In the genomic region with DNA sequence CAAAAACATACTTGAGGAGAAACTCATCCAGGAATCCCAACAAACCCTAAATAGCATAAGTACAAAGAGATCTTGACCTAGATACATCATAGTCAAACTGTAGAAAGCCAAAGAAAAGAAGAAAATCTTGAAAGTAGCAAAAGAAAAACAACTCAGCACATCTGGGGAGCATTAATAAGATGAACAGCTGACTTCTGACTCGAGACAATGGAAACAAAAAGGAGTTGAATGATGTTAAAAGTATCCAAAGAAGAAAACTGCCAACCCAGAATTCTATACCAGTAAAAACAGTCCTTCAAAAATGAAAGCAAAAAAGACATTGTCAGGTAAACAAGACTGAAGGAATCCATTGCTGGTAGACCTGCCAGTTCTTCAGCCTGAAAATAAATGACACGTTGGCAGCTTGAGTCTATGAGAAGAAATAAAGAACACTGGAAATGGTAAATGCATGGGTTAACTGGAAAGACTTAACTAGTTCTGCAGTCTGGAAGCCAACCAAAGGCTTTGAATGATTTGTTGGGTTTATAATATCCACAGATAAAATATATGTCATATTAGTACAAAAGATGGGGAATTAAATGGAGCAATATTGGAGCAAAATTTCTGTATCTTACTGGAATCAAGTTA, we compare ENCODE assay signal across 12 cellular contexts. TPM values are rescaled to one million over a fixed set of nuclear protein-coding genes. Genes with fewer than 3 reads are reported as not detected.
DNase-seq lines count a peak whose midpoint lies in the region; ATAC-seq and TF ChIP-seq lines count a peak whose summit lies in the region.
"Had no signal": no experiment of that assay in that cellular context is flagged by ENCODE, and none has a peak within 500 bp of the region (broad histone marks: within the 10 kb centered on the region; RNA-seq: fewer than 3 reads in every experiment).

No MANE protein-coding gene starts in this region.

- no peaks in the 10 kb centered on the region for H4K20me1 ChIP-seq in OCI-LY7 (ENCODE audit: insufficient read depth, low read length)

- no peak overlapping the region for H3K4me2 ChIP-seq in OCI-LY7 (ENCODE audit: low read length)

- WGBS in endodermal cell (ENCODE audit: insufficient coverage in 1 of 2, insufficient read length in 1 of 2), 2 experiments: 93 to 100% methylated on average over 1 to 2 of the region's 2 CpGs

- POLR2A ChIA-PET in A673 (lab: Charles Lee; ENCODE audit: low non-redundant PET): no interaction called here
- POLR2A ChIA-PET in CD4-positive, alpha-beta memory T cell (lab: Charles Lee; ENCODE audit: partially characterized antibody): interaction anchor here (0.9 to 2.0 kb wide), 2 partner anchors 9 to 12 kb away, joined by 3 to 10 read pairs; no protein-coding TSS in a partner anchor
- POLR2A ChIA-PET in OCI-LY7 (lab: Charles Lee): interaction anchor here (0.7 kb wide), 1 partner anchor 471 kb away, joined by 6 read pairs; no protein-coding TSS in a partner anchor

- intact Hi-C loops in A673 (cut with micrococcal nuclease; ENCODE audit: unreplicated experiment) (no loop called here), OCI-LY7 (cut with micrococcal nuclease; ENCODE audit: unreplicated experiment) (no loop called here)
- intact Hi-C loops in CD4-positive, alpha-beta memory T cell (cut with micrococcal nuclease): no loop called here

- H3K27ac Mint-ChIP-seq in CD4-positive, alpha-beta memory T cell: peak overlapping the region in 6 of 7 donors; percentile 53 to 86 (median 78)
- no peak overlapping the region for H3K27ac Mint-ChIP-seq in endodermal cell
- H3K27ac Mint-ChIP-seq: mesothelial cell of epicardium had no signal

- no peak for TF ChIP-seq CTCF in A673 (conservative IDR thresholded peaks at IDR 0.05; ENCODE audit: low read depth, low read length)
- TF ChIP-seq CTCF in OCI-LY7 (conservative IDR thresholded peaks at IDR 0.05; ENCODE audit: low read length): no peak
- TF ChIP-seq CTCF in endodermal cell (conservative IDR thresholded peaks at IDR 0.05): no peak
- no peak for TF ChIP-seq CTCF in BE2C (IDR thresholded peaks at IDR 0.05; ENCODE audit: low read depth, low read length)

- DNase-seq in A673 (ENCODE audit: low spot score) (peak; percentile 38), OCI-LY7 (ENCODE audit: low spot score) (peak; percentile 48), endodermal cell (no peak), BE2C (no peak)
- peak in 2 of 5 donors; percentile 29 to 34 for DNase-seq in CD4-positive, alpha-beta memory T cell
- DNase-seq in activated CD4-positive, alpha-beta T cell treated with anti-CD3 and anti-CD28 coated beads, Interleukin-2, amount 50 U/mL, for 4 hours: no peak
- DNase-seq: aorta, COR-L47, NCI-H524, ovary had no signal

- H3K9me2 ChIP-seq in OCI-LY7 (ENCODE audit: insufficient read depth, low read length): no peaks in the 10 kb centered on the region

- H3K4me1 ChIP-seq in A673 (ENCODE audit: insufficient read depth, low read length, poor library complexity, severe bottlenecking) (peaks cover 10% of the 10 kb centered on the region), OCI-LY7 (ENCODE audit: insufficient read depth, low read length, poor library complexity, severe bottlenecking) (peaks cover 13% of the 10 kb centered on the region), endodermal cell (ENCODE audit: control insufficient read depth, insufficient read depth, low read length) (peaks cover 8% of the 10 kb centered on the region), BE2C (peaks cover 5% of the 10 kb centered on the region; the same call in 1 of the 2 replicates)
- H3K4me1 ChIP-seq in CD4-positive, alpha-beta memory T cell (ENCODE audit: insufficient read depth, low read length): peaks cover 45% of the 10 kb centered on the region

- H3K4me3 Mint-ChIP-seq in CD4-positive, alpha-beta memory T cell: peak overlapping the region in 2 of 8 donors; percentile 6 to 46
- H3K4me3 Mint-ChIP-seq in endodermal cell: no peak overlapping the region
- H3K4me3 Mint-ChIP-seq: mesothelial cell of epicardium had no signal

- H3K9ac ChIP-seq in endodermal cell (ENCODE audit: extremely low read depth, low read length, poor library complexity, severe bottlenecking): no peak overlapping the region

- no peak overlapping the region for H2AFZ ChIP-seq in OCI-LY7 (ENCODE audit: low read length)

- ATAC-seq in HG03025 (IDR thresholded peaks at IDR 0.05; ENCODE audit: low FRiP score, unreplicated experiment): no peak

- no peak overlapping the region for H3K4me3 ChIP-seq in A673 (ENCODE audit: low read depth, low read length, poor library complexity, severe bottlenecking)
- H3K4me3 ChIP-seq in CD4-positive, alpha-beta memory T cell (ENCODE audit: low read length in 2 of 2): no peak overlapping the region
- H3K4me3 ChIP-seq in OCI-LY7 (ENCODE audit: low read depth, low read length, poor library complexity, severe bottlenecking): no peak overlapping the region
- peak overlapping the region; percentile 64 for H3K4me3 ChIP-seq in endodermal cell (ENCODE audit: low read length)
- no peak overlapping the region for H3K4me3 ChIP-seq in BE2C (ENCODE audit: low read depth, low read length)
- H3K4me3 ChIP-seq: ovary had no signal

- H3K27me3 ChIP-seq in A673 (replicated peaks; ENCODE audit: insufficient read depth, low read depth, low read length, poor library complexity) (no peaks in the 10 kb centered on the region), endodermal cell (ENCODE audit: control insufficient read depth, insufficient read depth, low read length, poor library complexity, severe bottlenecking) (no peaks in the 10 kb centered on the region), BE2C (no peaks in the 10 kb centered on the region)
- no peaks in the 10 kb centered on the region for H3K27me3 ChIP-seq in CD4-positive, alpha-beta memory T cell (ENCODE audit: insufficient read depth, low read length)
- H3K27me3 ChIP-seq: ovary had no signal

- peaks cover 36% of the 10 kb centered on the region for H3K36me3 ChIP-seq in A673 (ENCODE audit: insufficient read depth, low read length, poor library complexity, severe bottlenecking)
- H3K36me3 ChIP-seq in CD4-positive, alpha-beta memory T cell (ENCODE audit: insufficient read depth, low read length): peaks cover 40% of the 10 kb centered on the region
- H3K36me3 ChIP-seq in OCI-LY7 (ENCODE audit: insufficient read depth, low read length): peaks cover 90% of the 10 kb centered on the region
- H3K36me3 ChIP-seq in endodermal cell (ENCODE audit: control insufficient read depth, insufficient read depth, low read length): peaks cover 71% of the 10 kb centered on the region
- H3K36me3 ChIP-seq in BE2C: peaks cover 53% of the 10 kb centered on the region
- H3K36me3 ChIP-seq: ovary had no signal

- peaks cover 0 to 18% (median 13%) of the 10 kb centered on the region in 8 donors for H3K9me3 Mint-ChIP-seq in CD4-positive, alpha-beta memory T cell
- H3K9me3 Mint-ChIP-seq in endodermal cell: peaks cover 48% of the 10 kb centered on the region

- peaks cover 38% of the 10 kb centered on the region for H3K79me2 ChIP-seq in OCI-LY7 (ENCODE audit: insufficient read depth, low read depth, low read length)

- peaks cover 38 to 74% (median 59%) of the 10 kb centered on the region in 4 donors for H3K4me1 Mint-ChIP-seq in CD4-positive, alpha-beta memory T cell
- H3K4me1 Mint-ChIP-seq in endodermal cell: peaks cover 11% of the 10 kb centered on the region

- H3K27ac ChIP-seq in A673 (ENCODE audit: low read depth, low read length, poor library complexity, severe bottlenecking): no peak overlapping the region
- no peak overlapping the region for H3K27ac ChIP-seq in CD4-positive, alpha-beta memory T cell (ENCODE audit: low read depth, low read length)
- no peak overlapping the region for H3K27ac ChIP-seq in OCI-LY7 (ENCODE audit: low read depth, low read length, poor library complexity, severe bottlenecking)
- H3K27ac ChIP-seq in endodermal cell (ENCODE audit: low read depth, low read length): no peak overlapping the region
- H3K27ac ChIP-seq: ovary had no signal

- peaks cover 42 to 54% of the 10 kb centered on the region in 2 donors for H3K36me3 Mint-ChIP-seq in CD4-positive, alpha-beta memory T cell
- H3K36me3 Mint-ChIP-seq in endodermal cell (ENCODE audit: low read depth): peaks cover 68% of the 10 kb centered on the region

- BruUV-seq in A673 (replicated peaks; lab: Mats Ljungman, UMichigan): TSS peak; percentile 26
- BruUV-seq in OCI-LY7 (replicated peaks; lab: Mats Ljungman, UMichigan): TSS peak; percentile 62

- H3K27me3 Mint-ChIP-seq in CD4-positive, alpha-beta memory T cell: no peaks in the 10 kb centered on the region
- H3K27me3 Mint-ChIP-seq in endodermal cell (ENCODE audit: insufficient read depth): no peaks in the 10 kb centered on the region

- H3K9me3 ChIP-seq in A673 (ENCODE audit: low read depth, low read length, poor library complexity, severe bottlenecking): peaks cover 28% of the 10 kb centered on the region
- H3K9me3 ChIP-seq in CD4-positive, alpha-beta memory T cell (ENCODE audit: control insufficient read depth in 1 of 2, low read length in 2 of 2): peaks cover 5 to 10% of the 10 kb centered on the region in 2 donors
- peaks cover 25% of the 10 kb centered on the region for H3K9me3 ChIP-seq in OCI-LY7 (ENCODE audit: low read length)
- H3K9me3 ChIP-seq in endodermal cell (ENCODE audit: control insufficient read depth, low read length): peaks cover 54% of the 10 kb centered on the region
- H3K9me3 ChIP-seq in BE2C: peaks cover 10% of the 10 kb centered on the region
- H3K9me3 ChIP-seq: ovary had no signal

- CTCF ChIA-PET in A673 (lab: Charles Lee) (no interaction called here), OCI-LY7 (lab: Charles Lee; ENCODE audit: unreplicated experiment) (no interaction called here)
- CTCF ChIA-PET in CD4-positive, alpha-beta memory T cell (lab: Charles Lee; ENCODE audit: partially characterized antibody): interaction anchor here (1.0 kb wide), 1 partner anchor 63 kb away, joined by 3 read pairs; a partner anchor contains a TSS

RNA-seq across cellular contexts. Expression of a gene that starts 46.8 kb away (rescaled TPM):
- total RNA-seq in A673 (2021) (2.5 TPM in 2 replicates), OCI-LY7 (2022) (6.4 and 8.7 TPM in 2 replicates), endodermal cell (1 to 10 TPM; 2.9 to 5.0 TPM)
- total RNA-seq in CD4-positive, alpha-beta memory T cell: 10 to 100 TPM in 1 of 2 experiments, 1 to 10 TPM in 1; 9.7 to 10.4 TPM
- 1 to 10 TPM; 1.1 to 2.0 TPM for polyA plus RNA-seq in CD4-positive, alpha-beta memory T cell
- total RNA-seq in OCI-LY7 (2014; rRNA removed; shearing (Covaris generic)): 7.1 and 10.5 TPM in 2 replicates
- polyA plus RNA-seq in endodermal cell (2013, experiment 1 of 2): 3.5 TPM
- 2.5 TPM for polyA plus RNA-seq in endodermal cell (2013, experiment 2 of 2)
- polyA plus RNA-seq in BE2C (2012; ENCODE audit: insufficient read depth, insufficient read length, low read depth): 1.5 TPM

RNA-seq across cellular contexts. Expression of a gene that starts 47.5 kb away (rescaled TPM):
- total RNA-seq in A673 (2021): 421 and 431 TPM in 2 replicates
- 100 to 1,000 TPM; 191 to 199 TPM for total RNA-seq in CD4-positive, alpha-beta memory T cell
- polyA plus RNA-seq in CD4-positive, alpha-beta memory T cell: 100 to 1,000 TPM; 264 to 316 TPM
- total RNA-seq in OCI-LY7 (2014; rRNA removed; shearing (Covaris generic)): 275 and 320 TPM in 2 replicates
- total RNA-seq in OCI-LY7 (2022): 421 and 429 TPM in 2 replicates
- 100 to 1,000 TPM; 408 to 446 TPM for total RNA-seq in endodermal cell
- 206 TPM for polyA plus RNA-seq in endodermal cell (2013, experiment 1 of 2)
- polyA plus RNA-seq in endodermal cell (2013, experiment 2 of 2): 187 TPM
- 1,465 TPM for polyA plus RNA-seq in BE2C (2012; ENCODE audit: insufficient read depth, insufficient read length, low read depth)

Comparison
In these comparisons a context has a peak if more than half of its experiments do, and no peak if none do; other contexts are left out.
1. DNase-seq: peak in A673 (single experiment) and OCI-LY7 (single experiment); none in endodermal cell (single experiment), BE2C (single experiment) and activated CD4-positive, alpha-beta T cell treated with anti-CD3 and anti-CD28 coated beads, Interleukin-2, amount 50 U/mL, for 4 hours (0 of 2).